Comparison of ENCODE assay signal across 8 cellular contexts in genomic region chr9:35553670-35554543, GRCh38. TPM values are rescaled to one million over a fixed set of nuclear protein-coding genes. Genes with fewer than 3 reads are reported as not detected.
DNase-seq lines count a peak whose midpoint lies in the region; TF ChIP-seq lines count a peak whose summit lies in the region.

No MANE protein-coding gene starts in this region.

- peaks cover 9% of the 10 kb centered on the region for H3K36me3 Mint-ChIP-seq in neural crest cell (ENCODE audit: low read depth)

- H3K4me3 Mint-ChIP-seq in neural crest cell, result no peak overlapping the region

- peaks cover 30% of the 10 kb centered on the region for H3K79me2 ChIP-seq in ACC112 (ENCODE audit: control insufficient read depth, insufficient read depth, low read length, unreplicated experiment)

- H3K9me3 Mint-ChIP-seq in neural crest cell, result no peaks in the 10 kb centered on the region

- H3K27me3 Mint-ChIP-seq in neural crest cell (ENCODE audit: low read depth), result no peaks in the 10 kb centered on the region

- no peaks in the 10 kb centered on the region for H3K27me3 ChIP-seq in ACC112 (ENCODE audit: insufficient read depth, low read length)

- peak overlapping the region; percentile 60 for H3K27ac ChIP-seq in ACC112 (ENCODE audit: low read depth, low read length)

- no peak overlapping the region for H2AFZ ChIP-seq in ACC112 (ENCODE audit: low read length, unreplicated experiment)

- DNase-seq in NCI-H226 (peak; percentile 3), fibroblast of villous mesenchyme (ENCODE audit: low read depth) (peak; percentile 84), neural crest cell (ENCODE audit: low read depth, low spot score) (peak; percentile 55), ureter (ENCODE audit: low spot score) (peak; percentile 72)
- DNase-seq in activated CD4-positive, alpha-beta T cell treated with anti-CD3 and anti-CD28 coated beads, Interleukin-2, amount 50 U/mL, for 48 hours, result peak; percentile 24 to 50
- no peak for DNase-seq in activated effector memory CD4-positive, alpha-beta T cell treated with anti-CD3 and anti-CD28 coated beads, Interleukin-2, amount 50 U/mL, for 16 hours

- H3K36me3 ChIP-seq in ACC112 (ENCODE audit: insufficient read depth, low read length), result peaks cover 9% of the 10 kb centered on the region; the same call in 1 of the 2 replicates

- peak; percentile 73 for TF ChIP-seq CTCF in GM12873 (IDR thresholded peaks at IDR 0.05; ENCODE audit: insufficient read depth, low read depth, low read length, missing control alignments)
- TF ChIP-seq CTCF in fibroblast of villous mesenchyme (IDR thresholded peaks at IDR 0.05; ENCODE audit: insufficient read depth, low read depth, low read length), result peak; percentile 87
- peak; percentile 88 for TF ChIP-seq CTCF in neural crest cell (conservative IDR thresholded peaks at IDR 0.05)

- H3K4me1 Mint-ChIP-seq in neural crest cell, result no peaks in the 10 kb centered on the region

- H3K27ac Mint-ChIP-seq in neural crest cell (ENCODE audit: unreplicated experiment), result no peak overlapping the region

- H3K4me1 ChIP-seq in ACC112 (ENCODE audit: control insufficient read depth, insufficient read depth, low read length, unreplicated experiment), result peaks cover 17% of the 10 kb centered on the region

- no peak overlapping the region for H3K4me3 ChIP-seq in ACC112 (ENCODE audit: low read depth, low read length)
- H3K4me3 ChIP-seq in fibroblast of villous mesenchyme (ENCODE audit: low read depth, low read length), result no peak overlapping the region

RNA-seq across cellular contexts. Expression of gene TESK1, which starts 51.2 kb away (rescaled TPM):
- total RNA-seq in fibroblast of villous mesenchyme (13.0 and 13.2 TPM in 2 replicates), neural crest cell (42.7 and 47.6 TPM in 2 replicates), ureter (25.6 TPM)
